In genomic region chr3:150421799-150422548, GRCh38 we compare ENCODE assay signal across 1 cellular context.
TF ChIP-seq lines count a peak whose summit lies in the region.

No MANE protein-coding gene starts in this region.

TF ChIP-seq in HepG2, 621 proteins besides CTCF, POLR2A, EP300 and RAD21:
- no peak for TF ChIP-seq NFAT5 (CRISPR knock-in tag; IDR thresholded peaks at IDR 0.05)
- TF ChIP-seq ZNF672 (CRISPR knock-in tag; IDR thresholded peaks at IDR 0.05), result no peak
- TF ChIP-seq ZNF275 (CRISPR knock-in tag; IDR thresholded peaks at IDR 0.05; ENCODE audit: borderline replicate concordance), result no peak
- no peak for TF ChIP-seq USF2 (IDR thresholded peaks at IDR 0.05; ENCODE audit: low read depth, low read length)
- TF ChIP-seq USF2 (CRISPR knock-in tag; IDR thresholded peaks at IDR 0.05; ENCODE audit: borderline replicate concordance), result no peak
